In the genomic region with DNA sequence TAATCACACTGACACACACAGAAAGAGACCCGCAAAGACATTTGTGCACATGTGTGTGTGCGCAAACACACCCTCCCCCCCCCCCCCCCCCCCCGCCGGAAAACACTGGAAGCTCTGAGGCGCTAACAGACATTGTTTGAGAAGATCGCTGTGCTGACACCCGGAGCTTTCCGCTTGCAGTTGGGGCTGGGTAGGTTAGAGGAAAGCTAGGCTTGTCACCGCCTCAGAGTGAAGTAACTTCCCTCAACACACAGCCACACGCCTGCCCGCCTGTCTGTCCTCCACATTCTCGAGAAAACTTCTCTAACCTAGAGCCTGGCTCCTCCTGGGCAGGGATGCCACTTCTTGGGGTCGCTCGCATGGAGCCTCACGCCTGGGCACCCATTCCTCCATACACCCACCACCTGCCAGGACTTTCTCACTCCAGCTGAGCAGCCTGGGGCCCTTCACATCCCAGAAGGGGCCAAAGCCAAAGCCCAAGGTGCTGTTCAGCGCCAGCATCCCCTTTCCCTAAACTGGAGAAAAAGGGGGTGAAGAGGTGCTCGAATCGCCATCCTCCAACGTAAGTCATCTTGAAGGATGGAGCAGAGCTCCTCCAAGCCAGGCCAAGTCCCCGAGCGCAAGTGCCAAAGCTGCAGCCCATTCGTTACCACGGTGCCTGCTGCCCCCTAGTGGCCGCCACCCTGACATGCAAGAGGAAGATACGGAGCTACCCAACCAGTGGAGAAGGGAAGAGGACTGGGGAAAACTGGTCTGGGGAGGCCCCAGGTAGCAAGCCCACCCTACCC, we compare ENCODE assay signal across 8 cellular contexts.
DNase-seq lines count a peak whose midpoint lies in the region; ATAC-seq and TF ChIP-seq lines count a peak whose summit lies in the region.

No MANE protein-coding gene starts in this region.

- ATAC-seq in activated naive CD8-positive, alpha-beta T cell treated with anti-CD3 and anti-CD28 coated beads, Interleukin-2, amount 50 U/mL, for 24 hours = peak; percentile 51
- peak in 7 of 8 donors; percentile 16 to 64 (median 50) for ATAC-seq in heart right ventricle
- ATAC-seq in psoas muscle = peak; percentile 25 to 61 (median 52)
- no peak for ATAC-seq in HG02884 (IDR thresholded peaks at IDR 0.05; ENCODE audit: unreplicated experiment)
- no peak for ATAC-seq in GM21737 (IDR thresholded peaks at IDR 0.05; ENCODE audit: unreplicated experiment)

- intact Hi-C loops in heart right ventricle (cut with DNase I) = loop anchor here in 8 of 10 donors (2.0 to 10.0 kb wide), 4 partner anchors 150 to 392 kb away; partner anchors contain the start of genes NEK8 (in 3 of the 8) and TLCD1 (in 3 of the 8)
- intact Hi-C loops in psoas muscle (cut with DNase I) = loop anchor here (2.0 to 10.0 kb wide), 3 partner anchors 150 to 392 kb away; partner anchors contain the start of genes NEK8 (in 2 of the 2) and TLCD1 (in 2 of the 2)

- H3K27me3 ChIP-seq in heart right ventricle (no peaks in the 10 kb centered on the region), psoas muscle (ENCODE audit: insufficient read depth in 3 of 3, low read length in 2 of 3) (no peaks in the 10 kb centered on the region)

- H3K27ac Mint-ChIP-seq in activated naive CD8-positive, alpha-beta T cell treated with anti-CD3 and anti-CD28 coated beads, Interleukin-2, amount 50 U/mL, for 24 hours = no peak overlapping the region

- no peaks in the 10 kb centered on the region for H3K27me3 Mint-ChIP-seq in activated naive CD8-positive, alpha-beta T cell treated with anti-CD3 and anti-CD28 coated beads, Interleukin-2, amount 50 U/mL, for 24 hours

- H3K36me3 Mint-ChIP-seq in activated naive CD8-positive, alpha-beta T cell treated with anti-CD3 and anti-CD28 coated beads, Interleukin-2, amount 50 U/mL, for 24 hours (ENCODE audit: low read depth) = peaks cover 2% of the 10 kb centered on the region

- H3K9me3 ChIP-seq in heart right ventricle = no peaks in the 10 kb centered on the region
- no peaks in the 10 kb centered on the region for H3K9me3 ChIP-seq in psoas muscle

- no peak overlapping the region for H3K4me3 Mint-ChIP-seq in activated naive CD8-positive, alpha-beta T cell treated with anti-CD3 and anti-CD28 coated beads, Interleukin-2, amount 50 U/mL, for 24 hours

- H3K4me3 ChIP-seq in heart right ventricle (no peak overlapping the region), psoas muscle (no peak overlapping the region)

- no peaks in the 10 kb centered on the region for H3K9me3 Mint-ChIP-seq in activated naive CD8-positive, alpha-beta T cell treated with anti-CD3 and anti-CD28 coated beads, Interleukin-2, amount 50 U/mL, for 24 hours

- H3K27ac ChIP-seq in heart right ventricle (peak overlapping the region in 2 of 10 donors; percentile 31 to 61), psoas muscle (no peak overlapping the region)

- H3K4me1 Mint-ChIP-seq in activated naive CD8-positive, alpha-beta T cell treated with anti-CD3 and anti-CD28 coated beads, Interleukin-2, amount 50 U/mL, for 24 hours = peaks cover 7% of the 10 kb centered on the region

- TF ChIP-seq CTCF in heart right ventricle (IDR thresholded peaks at IDR 0.05) (peak; percentile 84 to 98 (median 92)), psoas muscle (IDR thresholded peaks at IDR 0.05) (peak; percentile 94)

- WGBS in heart right ventricle, 2 donors = 56 to 60% methylated on average over 23 to 24 of the region's 25 CpGs
- WGBS in psoas muscle, 3 donors = 53 to 58% (median 55%) methylated on average over 19 to 24 of the region's 25 CpGs

- H3K4me1 ChIP-seq in heart right ventricle (peaks cover 18 to 42% (median 25%) of the 10 kb centered on the region in 9 donors), psoas muscle (peaks cover 43% of the 10 kb centered on the region)

- DNase-seq in DMS79 (lab: John Stamatoyannopoulos, UW) (peak; percentile 24), M059J (ENCODE audit: low read depth) (peak; percentile 38), T follicular helper cell (ENCODE audit: low read depth) (peak; percentile 65), heart right ventricle (peak; percentile 70 to 84), psoas muscle (peak; percentile 84 to 93)
- DNase-seq in activated naive CD8-positive, alpha-beta T cell treated with anti-CD3 and anti-CD28 coated beads, Interleukin-2, amount 50 U/mL, for 24 hours = peak; percentile 84

- H3K36me3 ChIP-seq in heart right ventricle = peaks cover 0 to 93% (median 69%) of the 10 kb centered on the region in 9 donors
- H3K36me3 ChIP-seq in psoas muscle (ENCODE audit: insufficient read depth in 1 of 2, low read depth in 1 of 2) = peaks cover 9 to 87% of the 10 kb centered on the region in 2 donors

Comparison
In these comparisons a context has a peak if more than half of its experiments do, and no peak if none do; other contexts are left out.
1. DNase-seq: peak in every context shown above with its lines; median percentile 88 in psoas muscle; 84 in activated naive CD8-positive, alpha-beta T cell treated with anti-CD3 and anti-CD28 coated beads, Interleukin-2, amount 50 U/mL, for 24 hours; 77 in heart right ventricle; 65 in T follicular helper cell; 38 in M059J; 24 in DMS79.
2. ATAC-seq: peak in activated naive CD8-positive, alpha-beta T cell treated with anti-CD3 and anti-CD28 coated beads, Interleukin-2, amount 50 U/mL, for 24 hours (single experiment), heart right ventricle (7 of 8) and psoas muscle (4 of 4); none in HG02884 (single experiment) and GM21737 (single experiment).